Comparison of ENCODE assay signal across 8 cellular contexts in genomic region chr19:40613669-40614594, GRCh38. TPM values are rescaled to one million over a fixed set of nuclear protein-coding genes. Genes with fewer than 3 reads are reported as not detected.
DNase-seq lines count a peak whose midpoint lies in the region; ATAC-seq and TF ChIP-seq lines count a peak whose summit lies in the region.

No MANE protein-coding gene starts in this region.

- peak; percentile 36 for ATAC-seq in HG03039 (IDR thresholded peaks at IDR 0.05; ENCODE audit: unreplicated experiment)
- peak; percentile 76 for ATAC-seq in naive thymus-derived CD4-positive, alpha-beta T cell
- peak; percentile 53 for ATAC-seq in stimulated activated naive CD8-positive, alpha-beta T cell treated with anti-CD3 and anti-CD28 coated beads, Interleukin-15, Interleukin-2, amounts not matched to agents 100 U/mL and 50 U/mL, for 24 hours

- peaks cover 0 to 2% (median 0%) of the 10 kb centered on the region in 11 donors for H3K9me3 Mint-ChIP-seq in naive thymus-derived CD4-positive, alpha-beta T cell

- CTCF ChIA-PET in naive thymus-derived CD4-positive, alpha-beta T cell (lab: Charles Lee) = interaction anchor here (2.7 to 2.8 kb wide), 2 partner anchors 10 to 20 kb away, joined by 10 to 14 read pairs; no protein-coding TSS in a partner anchor

- H3K27me3 Mint-ChIP-seq in naive thymus-derived CD4-positive, alpha-beta T cell = no peaks in the 10 kb centered on the region

- POLR2A ChIA-PET in naive thymus-derived CD4-positive, alpha-beta T cell (lab: Charles Lee) = interaction anchor here (1.0 to 4.3 kb wide), 7 partner anchors 10 to 188 kb away, joined by 3 to 34 read pairs (median 4); partner anchors contain the start of genes BLVRB, LTBP4 and SERTAD1

- peaks cover 31 to 56% (median 43%) of the 10 kb centered on the region in 7 donors for H3K4me1 Mint-ChIP-seq in naive thymus-derived CD4-positive, alpha-beta T cell

- peaks cover 0 to 3% (median 0%) of the 10 kb centered on the region in 3 experiments for H3K36me3 ChIP-seq in naive thymus-derived CD4-positive, alpha-beta T cell (ENCODE audit: control insufficient read depth in 2 of 3, insufficient read depth in 3 of 3, low read length in 3 of 3)

- peak overlapping the region; percentile 80 for H3K4me3 ChIP-seq in GM12864 (ENCODE audit: low read depth, low read length)
- H3K4me3 ChIP-seq in naive thymus-derived CD4-positive, alpha-beta T cell (ENCODE audit: low read length) = peak overlapping the region; percentile 96

- TF ChIP-seq CTCF in GM12864 (IDR thresholded peaks at IDR 0.05; ENCODE audit: low read depth, low read length, missing control alignments) = no peak

- H3K36me3 Mint-ChIP-seq in naive thymus-derived CD4-positive, alpha-beta T cell = peaks cover 0 to 4% (median 0%) of the 10 kb centered on the region in 5 donors

- H3K4me3 Mint-ChIP-seq in naive thymus-derived CD4-positive, alpha-beta T cell = peak overlapping the region; percentile 90 to 97 (median 94)

- H3K27ac ChIP-seq in epithelial cell of prostate = peak overlapping the region; percentile 94
- peak overlapping the region; percentile 78 for H3K27ac ChIP-seq in naive thymus-derived CD4-positive, alpha-beta T cell (ENCODE audit: low read depth, low read length)

- H3K4me1 ChIP-seq in naive thymus-derived CD4-positive, alpha-beta T cell (ENCODE audit: control insufficient read depth in 2 of 2, insufficient read depth in 2 of 2, low read length in 2 of 2) = peaks cover 26 to 35% of the 10 kb centered on the region in 2 donors

- intact Hi-C loops in naive thymus-derived CD4-positive, alpha-beta T cell (cut with micrococcal nuclease) = loop anchor here (1.0 to 5.0 kb wide), 12 partner anchors 9 to 738 kb away; partner anchors contain the start of genes BLVRB (in 1 of the 2), EGLN2 (in 1 of the 2), MIA (in 1 of the 2) and RAB4B (in 1 of the 2)

- DNase-seq in GM12864 (ENCODE audit: low read depth) (peak; percentile 62), NCI-H748 treated with DMSO at 0.1 percent for 48 hours (lab: John Stamatoyannopoulos, UW) (peak; percentile 83), epithelial cell of prostate (ENCODE audit: low read depth, low spot score) (no peak), cerebellar cortex (ENCODE audit: low spot score) (no peak)
- peak; percentile 71 for DNase-seq in activated CD8-positive, alpha-beta memory T cell treated with anti-CD3 and anti-CD28 coated beads, Interleukin-2, amount 50 U/mL, for 1 hour (ENCODE audit: extremely low read depth)
- DNase-seq in naive thymus-derived CD4-positive, alpha-beta T cell = peak; percentile 71 to 86 (median 85)
- DNase-seq in stimulated activated naive CD8-positive, alpha-beta T cell treated with anti-CD3 and anti-CD28 coated beads, Interleukin-15, Interleukin-2, amounts not matched to agents 100 U/mL and 50 U/mL, for 24 hours = peak; percentile 90

- H3K27me3 ChIP-seq in naive thymus-derived CD4-positive, alpha-beta T cell (ENCODE audit: control insufficient read depth in 2 of 2, insufficient read depth in 2 of 2, low read length in 2 of 2) = no peaks in the 10 kb centered on the region

- no peaks in the 10 kb centered on the region for H3K9me3 ChIP-seq in naive thymus-derived CD4-positive, alpha-beta T cell (ENCODE audit: control insufficient read depth in 2 of 3, low read length in 3 of 3)

- H3K27ac Mint-ChIP-seq in naive thymus-derived CD4-positive, alpha-beta T cell = peak overlapping the region; percentile 77 to 99 (median 93)

RNA-seq across cellular contexts. Expression of gene LTBP4, which starts 12.8 kb away (rescaled TPM):
- 100 to 1,000 TPM in 4 of 5 experiments, 10 to 100 TPM in 1; 62.4 to 116 (median 111) TPM for total RNA-seq in naive thymus-derived CD4-positive, alpha-beta T cell
- 10 to 100 TPM; 21.8 to 41.4 TPM for polyA plus RNA-seq in naive thymus-derived CD4-positive, alpha-beta T cell

RNA-seq across cellular contexts. Expression of gene SHKBP1, which starts 37.3 kb away (rescaled TPM):
- 100 to 1,000 TPM in 4 of 5 experiments, 10 to 100 TPM in 1; 98.4 to 218 (median 139) TPM for total RNA-seq in naive thymus-derived CD4-positive, alpha-beta T cell
- polyA plus RNA-seq in naive thymus-derived CD4-positive, alpha-beta T cell = 100 to 1,000 TPM in 1 of 2 donors, 10 to 100 TPM in 1; 92.8 to 140 TPM

Comparison
In these comparisons a context has a peak if more than half of its experiments do, and no peak if none do; other contexts are left out.
1. DNase-seq: peak in GM12864 (single experiment), NCI-H748 treated with DMSO at 0.1 percent for 48 hours (single experiment), activated CD8-positive, alpha-beta memory T cell treated with anti-CD3 and anti-CD28 coated beads, Interleukin-2, amount 50 U/mL, for 1 hour (single experiment), naive thymus-derived CD4-positive, alpha-beta T cell (9 of 9) and stimulated activated naive CD8-positive, alpha-beta T cell treated with anti-CD3 and anti-CD28 coated beads, Interleukin-15, Interleukin-2, amounts not matched to agents 100 U/mL and 50 U/mL, for 24 hours (single experiment); none in epithelial cell of prostate (single experiment) and cerebellar cortex (single experiment).
2. Peak in every context shown above with its lines, with median percentiles within 50 percentile points of each other: ATAC-seq.